6 cellular contexts compared by ENCODE assay signal in genomic region chr2:113528904-113529303, GRCh38. TPM values are rescaled to one million over a fixed set of nuclear protein-coding genes. Genes with fewer than 3 reads are reported as not detected.
"Had no signal": no experiment of that assay in that cellular context is flagged by ENCODE, and none has a peak within 500 bp of the region (broad histone marks: within the 10 kb centered on the region; RNA-seq: fewer than 3 reads in every experiment).

No MANE protein-coding gene starts in this region.

RNA-seq across cellular contexts. Expression of gene FOXD4L1, which starts 30.4 kb away (rescaled TPM):
- total RNA-seq: colonic mucosa, dermis microvascular lymphatic vessel endothelial cell, endothelial cell of umbilical vein, epithelial cell of proximal tubule, glomerular endothelial cell had no signal
- polyA plus RNA-seq: fibroblast of lung had no signal
